In the genomic region with DNA sequence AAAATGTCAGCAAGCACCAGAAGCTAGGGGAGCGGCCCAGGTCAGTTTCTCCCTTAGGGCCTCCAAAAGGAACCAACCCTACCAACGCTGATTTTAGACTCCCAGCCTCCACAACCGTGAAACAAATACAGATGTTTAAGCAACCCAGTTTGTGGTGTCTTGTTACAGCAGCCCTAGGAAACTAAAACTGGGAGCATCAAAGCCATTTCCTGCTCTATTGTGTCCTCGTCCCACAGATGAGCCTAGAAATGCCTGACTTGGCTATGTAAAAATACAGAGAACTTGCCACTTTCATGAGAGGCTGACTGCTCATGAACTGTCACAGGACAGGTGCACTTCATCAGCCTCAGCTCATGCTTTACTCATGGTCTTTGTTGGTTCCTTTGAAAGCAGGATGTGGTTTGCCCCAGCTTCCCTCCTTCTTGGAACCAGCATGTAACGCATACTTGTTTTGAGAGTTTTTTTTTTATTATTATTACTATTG, we compare ENCODE assay signal across 1 cellular context.
TF ChIP-seq lines count a peak whose summit lies in the region.

No MANE protein-coding gene starts in this region.

TF ChIP-seq in IMR-90, 13 proteins besides CTCF, POLR2A, EP300 and RAD21 (continued from another document):
- no peak for TF ChIP-seq RFX5 (IDR thresholded peaks at IDR 0.05; ENCODE audit: low read depth, low read length)
- no peak; the same call in 1 of the 2 replicates for TF ChIP-seq BHLHE40 (IDR thresholded peaks at IDR 0.05; ENCODE audit: low read depth, low read length)
- 0 out of 2 replicates have a peak, but pooled peaks have one; percentile 49 for TF ChIP-seq MXI1 (IDR thresholded peaks at IDR 0.05; ENCODE audit: borderline replicate concordance, low read depth, low read length)
- TF ChIP-seq FOS (IDR thresholded peaks at IDR 0.05; ENCODE audit: low read depth, low read length) = no peak; the same call in 1 of the 2 replicates
- TF ChIP-seq, protein P1, sequence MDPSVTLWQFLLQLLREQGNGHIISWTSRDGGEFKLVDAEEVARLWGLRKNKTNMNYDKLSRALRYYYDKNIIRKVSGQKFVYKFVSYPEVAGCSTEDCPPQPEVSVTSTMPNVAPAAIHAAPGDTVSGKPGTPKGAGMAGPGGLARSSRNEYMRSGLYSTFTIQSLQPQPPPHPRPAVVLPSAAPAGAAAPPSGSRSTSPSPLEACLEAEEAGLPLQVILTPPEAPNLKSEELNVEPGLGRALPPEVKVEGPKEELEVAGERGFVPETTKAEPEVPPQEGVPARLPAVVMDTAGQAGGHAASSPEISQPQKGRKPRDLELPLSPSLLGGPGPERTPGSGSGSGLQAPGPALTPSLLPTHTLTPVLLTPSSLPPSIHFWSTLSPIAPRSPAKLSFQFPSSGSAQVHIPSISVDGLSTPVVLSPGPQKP (IDR thresholded peaks at IDR 0.05; ENCODE audit: borderline replicate concordance, low read depth, low read length) = no peak
- TF ChIP-seq MAFK (IDR thresholded peaks at IDR 0.05; ENCODE audit: low read depth, low read length) = no peak
- TF ChIP-seq SMC3 (IDR thresholded peaks at IDR 0.05; ENCODE audit: low read depth, low read length) = no peak
